In genomic region chr10:67288688-67289410, GRCh38 we compare ENCODE assay signal across 10 cellular contexts.
"Had no signal": no experiment of that assay in that cellular context is flagged by ENCODE, and none has a peak within 500 bp of the region (broad histone marks: within the 10 kb centered on the region; RNA-seq: fewer than 3 reads in every experiment).

No MANE protein-coding gene starts in this region.

- H3K4me1 ChIP-seq: HAP-1 had no signal

- H3K9me3 ChIP-seq: HAP-1 had no signal

- DNase-seq: GM23248, GOT3, H7, HFFc6, IMR-90, KG1 had no signal

- H3K27ac ChIP-seq: GM23248, HL-60 had no signal

- H2AFZ ChIP-seq: GM23248 had no signal

- H3K4me3 ChIP-seq: GM23248, HAP-1, K562 had no signal

- H3K36me3 ChIP-seq: HAP-1 had no signal

- H3K9ac ChIP-seq: GM23248 had no signal

- ATAC-seq: HCT116, K562 had no signal
